27 cellular contexts compared by ENCODE assay signal in the genomic region with DNA sequence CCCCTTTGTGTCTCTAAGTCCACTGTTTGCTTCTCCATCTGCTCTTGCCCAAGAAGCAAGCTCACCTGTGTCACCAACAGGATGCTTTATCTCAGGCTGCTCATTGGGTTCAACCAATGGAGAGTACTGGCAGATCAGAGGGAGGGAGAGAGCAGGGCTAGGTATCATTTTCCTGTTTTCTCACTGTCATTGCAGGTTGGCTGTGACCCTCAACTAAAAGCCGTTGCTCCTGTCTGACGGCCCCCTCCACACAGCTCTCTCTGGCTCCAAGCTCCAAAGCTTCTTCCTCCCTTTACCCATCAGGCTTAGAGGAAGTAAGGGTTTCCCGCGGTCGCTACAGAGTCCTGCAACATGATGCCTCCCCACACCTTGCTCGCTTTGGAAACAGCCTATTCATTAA.
"Had no signal": no experiment of that assay in that cellular context is flagged by ENCODE, and none has a peak within 500 bp of the region (broad histone marks: within the 10 kb centered on the region; RNA-seq: fewer than 3 reads in every experiment).

No MANE protein-coding gene starts in this region.

- H3K4me2 ChIP-seq: neural progenitor cell had no signal

- H3K27ac ChIP-seq: neural progenitor cell, pancreas, prostate gland, right atrium auricular region, right lobe of liver, sigmoid colon, stomach, thoracic aorta, thyroid gland, tibial nerve, upper lobe of left lung, uterus had no signal

- H3K4me1 ChIP-seq: neural progenitor cell, pancreas, prostate gland, right atrium auricular region, right lobe of liver, sigmoid colon, stomach, thyroid gland, tibial nerve, upper lobe of left lung, uterus had no signal

- H3K4me3 ChIP-seq: neural progenitor cell, pancreas, prostate gland, right atrium auricular region, right lobe of liver, sigmoid colon, stomach, thoracic aorta, thyroid gland, tibial nerve, upper lobe of left lung, uterus had no signal

- H3K36me3 ChIP-seq: neural progenitor cell, pancreas, prostate gland, right atrium auricular region, right lobe of liver, sigmoid colon, stomach, thoracic aorta, thyroid gland, tibial nerve, upper lobe of left lung, uterus had no signal

- H3K27me3 ChIP-seq: neural progenitor cell, pancreas, right atrium auricular region, right lobe of liver, sigmoid colon, stomach, thyroid gland, tibial nerve, upper lobe of left lung, uterus had no signal

- ATAC-seq: natural killer cell; pancreas; right lobe of liver; stimulated activated effector memory CD8-positive, alpha-beta T cell treated with anti-CD3 and anti-CD28 coated beads, Interleukin-12 subunit alpha, Interleukin-12 subunit beta, amount 100 ng/mL, for 72 hours; stimulated activated naive B cell treated with anti-CD40 and anti-IgM and Interleukin-4, amounts not matched to agents 10 μg/mL and 1 μg/mL and 100 μg/mL, for 72 hours had no signal

- H3K27ac Mint-ChIP-seq: naive B cell; natural killer cell; nephron; neural progenitor cell; stimulated activated effector memory CD8-positive, alpha-beta T cell treated with anti-CD3 and anti-CD28 coated beads, Interleukin-12 subunit alpha, Interleukin-12 subunit beta, amount 100 ng/mL, for 72 hours; stimulated activated naive B cell treated with anti-CD40 and anti-IgM and Interleukin-4, amounts not matched to agents 10 μg/mL and 1 μg/mL and 100 μg/mL, for 72 hours; stimulated activated naive CD8-positive, alpha-beta T cell treated with anti-CD3 and anti-CD28 coated beads, Interleukin-15, Interleukin-2, amounts not matched to agents 100 ng/mL and 50 ng/mL, for 24 hours had no signal

- DNase-seq: naive B cell; natural killer cell; occipital lobe; pancreas; retina; right lobe of liver; sigmoid colon; small intestine; stimulated activated CD4-positive, alpha-beta T cell treated with anti-CD3 and anti-CD28 coated beads, Interleukin-15, amount 100 ng/mL, for 24 hours; stimulated activated CD4-positive, alpha-beta T cell treated with anti-CD3 and anti-CD28 coated beads, Interleukin-2, amount 100 ng/mL, for 24 hours; stimulated activated CD4-positive, alpha-beta T cell treated with anti-CD3 and anti-CD28 coated beads, Interleukin-2, amount 100 ng/mL, for 48 hours; stimulated activated CD4-positive, alpha-beta T cell treated with anti-CD3 and anti-CD28 coated beads, Interleukin-4, amount 100 ng/mL, for 24 hours; stimulated activated naive B cell treated with anti-CD40 and anti-IgM and Interleukin-4, amounts not matched to agents 10 μg/mL and 1 μg/mL and 100 μg/mL, for 72 hours; stimulated activated naive CD4-positive, alpha-beta T cell treated with Interleukin-2 at 50 U/mL for 16 hours; stomach; thyroid gland; trophoblast cell; upper lobe of left lung; uterus had no signal

- H2AFZ ChIP-seq: neural progenitor cell had no signal

- H3K9ac ChIP-seq: neural progenitor cell had no signal

- H3K4me1 Mint-ChIP-seq: naive B cell; natural killer cell; nephron; neural progenitor cell; stimulated activated effector memory CD8-positive, alpha-beta T cell treated with anti-CD3 and anti-CD28 coated beads, Interleukin-12 subunit alpha, Interleukin-12 subunit beta, amount 100 ng/mL, for 72 hours; stimulated activated naive B cell treated with anti-CD40 and anti-IgM and Interleukin-4, amounts not matched to agents 10 μg/mL and 1 μg/mL and 100 μg/mL, for 72 hours had no signal

- H3K36me3 Mint-ChIP-seq: natural killer cell; neural progenitor cell; stimulated activated effector memory CD8-positive, alpha-beta T cell treated with anti-CD3 and anti-CD28 coated beads, Interleukin-12 subunit alpha, Interleukin-12 subunit beta, amount 100 ng/mL, for 72 hours; stimulated activated naive B cell treated with anti-CD40 and anti-IgM and Interleukin-4, amounts not matched to agents 10 μg/mL and 1 μg/mL and 100 μg/mL, for 72 hours had no signal

- H3K4me3 Mint-ChIP-seq: naive B cell; natural killer cell; nephron; neural progenitor cell; stimulated activated effector memory CD8-positive, alpha-beta T cell treated with anti-CD3 and anti-CD28 coated beads, Interleukin-12 subunit alpha, Interleukin-12 subunit beta, amount 100 ng/mL, for 72 hours; stimulated activated naive B cell treated with anti-CD40 and anti-IgM and Interleukin-4, amounts not matched to agents 10 μg/mL and 1 μg/mL and 100 μg/mL, for 72 hours; stimulated activated naive CD8-positive, alpha-beta T cell treated with anti-CD3 and anti-CD28 coated beads, Interleukin-15, Interleukin-2, amounts not matched to agents 100 ng/mL and 50 ng/mL, for 24 hours had no signal

- H3K9me3 ChIP-seq: pancreas, prostate gland, right atrium auricular region, right lobe of liver, thoracic aorta, thyroid gland, upper lobe of left lung, uterus had no signal
